Comparison of ENCODE assay signal across 8 cellular contexts in the genomic region with DNA sequence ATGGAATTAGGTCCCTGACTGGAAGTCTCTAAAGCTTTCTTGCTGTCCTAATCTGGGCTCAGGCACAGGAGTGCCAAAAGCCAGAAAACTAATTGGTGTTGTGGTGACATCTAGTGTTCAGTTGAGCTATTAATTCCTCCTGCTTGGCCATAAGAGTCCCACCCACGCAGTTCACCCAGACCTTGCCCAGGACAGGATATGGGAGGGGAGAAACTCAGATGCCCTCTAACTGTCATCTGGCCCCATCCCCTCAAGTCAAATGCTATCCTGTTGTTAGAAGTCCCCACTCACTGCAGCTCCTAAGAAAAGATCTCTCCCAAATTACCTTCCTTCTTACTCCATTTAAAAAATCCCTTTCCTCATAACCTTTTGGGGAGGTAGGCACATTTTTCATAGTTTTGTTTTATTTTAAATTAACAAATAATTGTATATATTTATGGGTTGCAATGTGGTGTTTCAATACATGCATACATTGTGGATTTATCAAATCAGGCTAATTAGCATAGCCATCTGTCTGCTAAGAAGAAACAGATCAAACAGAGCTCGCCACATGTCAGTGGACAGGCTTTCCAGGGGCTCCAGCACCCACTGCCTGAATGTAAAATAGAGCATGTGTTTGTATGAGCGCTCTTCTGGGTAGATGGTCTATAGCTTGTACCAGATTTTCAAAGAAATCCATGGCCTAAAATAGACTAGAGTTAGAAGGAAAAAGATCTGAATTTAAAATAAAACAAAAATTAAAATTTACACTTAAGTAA.
DNase-seq lines count a peak whose midpoint lies in the region; ATAC-seq and TF ChIP-seq lines count a peak whose summit lies in the region.

No MANE protein-coding gene starts in this region.

- H3K36me3 ChIP-seq in sigmoid colon: no peaks in the 10 kb centered on the region

- no peak for TF ChIP-seq EP300 in sigmoid colon (IDR thresholded peaks at IDR 0.05)

- TF ChIP-seq CTCF in GM12865 (IDR thresholded peaks at IDR 0.05; ENCODE audit: insufficient read depth, low read depth, low read length, missing control alignments) (peak; percentile 62), HFF-Myc (IDR thresholded peaks at IDR 0.05; ENCODE audit: low read depth, low read length, missing control alignments) (peak; percentile 53), sigmoid colon (IDR thresholded peaks at IDR 0.05) (peak; percentile 57 to 66 (median 63))

- H3K4me3 ChIP-seq in GM12865 (ENCODE audit: low read depth, low read length) (no peak overlapping the region), HFF-Myc (replicated peaks; ENCODE audit: low read depth, low read length) (no peak overlapping the region), right cardiac atrium (ENCODE audit: low read length) (no peak overlapping the region), sigmoid colon (no peak overlapping the region)

- H3K27ac ChIP-seq in right cardiac atrium (ENCODE audit: low read length) (no peak overlapping the region), sigmoid colon (peak overlapping the region in 2 of 4 donors; percentile 21 to 86)

- no peak for TF ChIP-seq POLR2A in sigmoid colon (IDR thresholded peaks at IDR 0.05)

- H3K27me3 ChIP-seq in right cardiac atrium (ENCODE audit: control insufficient read depth, insufficient read depth) (no peaks in the 10 kb centered on the region), sigmoid colon (no peaks in the 10 kb centered on the region)

- 64% methylated on average over 3 of the region's 3 CpGs for WGBS in right cardiac atrium
- 61 to 64% methylated on average over 3 of the region's 3 CpGs for WGBS in sigmoid colon, 2 donors

- H3K4me1 ChIP-seq in right cardiac atrium (ENCODE audit: control insufficient read depth, insufficient read depth, low read length) (peaks cover 11% of the 10 kb centered on the region), sigmoid colon (peaks cover 4 to 65% (median 57%) of the 10 kb centered on the region in 4 donors)

- peak; percentile 93 for ATAC-seq in right cardiac atrium

- intact Hi-C loops in right cardiac atrium (cut with DNase I) (no loop called here), sigmoid colon (cut with DNase I) (loop anchor here (2.0 kb wide), 1 partner anchor 207 kb away; no protein-coding TSS in a partner anchor)

- peak; percentile 95 for DNase-seq in A172 (ENCODE audit: low spot score)
- peak; percentile 94 for DNase-seq in GM12865 (ENCODE audit: low read depth)
- peak; percentile 91 for DNase-seq in HFF-Myc (ENCODE audit: extremely low read depth, low read depth)
- DNase-seq in M059J (ENCODE audit: low read depth): peak; percentile 88
- DNase-seq in RPMI8226: peak; percentile 79
- DNase-seq in amniotic epithelial cell (ENCODE audit: low read depth): peak; percentile 85
- DNase-seq in right cardiac atrium: peak; percentile 67 to 77 (median 69)
- peak; percentile 84 for DNase-seq in sigmoid colon

- H3K9me3 ChIP-seq in right cardiac atrium (ENCODE audit: control insufficient read depth, low read length): no peaks in the 10 kb centered on the region
- no peaks in the 10 kb centered on the region for H3K9me3 ChIP-seq in sigmoid colon
